ENCODE assay signal across 8 cellular contexts in genomic region chr11:66258473-66258893, GRCh38. TPM values are rescaled to one million over a fixed set of nuclear protein-coding genes. Genes with fewer than 3 reads are reported as not detected.
DNase-seq lines count a peak whose midpoint lies in the region; FAIRE-seq and TF ChIP-seq lines count a peak whose summit lies in the region.

No MANE protein-coding gene starts in this region.

- no peak for TF ChIP-seq POLR2A in endothelial cell of umbilical vein (IDR thresholded peaks at IDR 0.05; ENCODE audit: low read depth, low read length)

- no peaks in the 10 kb centered on the region for H3K27me3 ChIP-seq in CD8-positive, alpha-beta memory T cell (ENCODE audit: insufficient read depth, low read length, poor library complexity, severe bottlenecking)
- H3K27me3 ChIP-seq in NT2/D1 (ENCODE audit: insufficient read depth, insufficient read length) (peaks cover 10% of the 10 kb centered on the region), endothelial cell of umbilical vein (ENCODE audit: control insufficient read depth in 2 of 2, insufficient read depth in 2 of 2, low read length in 2 of 2) (peaks cover 0 to 4% of the 10 kb centered on the region in 2 experiments), neuronal stem cell (ENCODE audit: control insufficient read depth in 3 of 3, insufficient read depth in 3 of 3, low read depth in 1 of 3, low read length in 3 of 3) (peaks cover 0 to 2% (median 0%) of the 10 kb centered on the region in 3 experiments)

- intact Hi-C loops in endothelial cell of umbilical vein (cut with micrococcal nuclease) = loop anchor here (1.0 kb wide), 2 partner anchors 10 to 36 kb away; partner anchors contain the start of gene RAB1B

- H3K9ac ChIP-seq in NT2/D1 (ENCODE audit: insufficient read length, low read depth) = peak overlapping the region; percentile 97
- peak overlapping the region; percentile 66 for H3K9ac ChIP-seq in endothelial cell of umbilical vein (replicated peaks; ENCODE audit: extremely low read depth, insufficient read depth, low read length)
- H3K9ac ChIP-seq in neuronal stem cell (ENCODE audit: low read depth, low read length, poor library complexity) = peak overlapping the region; percentile 98

- H3K9me1 ChIP-seq in endothelial cell of umbilical vein (replicated peaks; ENCODE audit: control insufficient read depth, extremely low read depth, insufficient read depth, low read length) = no peaks in the 10 kb centered on the region

- CTCF ChIA-PET in CD8-positive, alpha-beta memory T cell (lab: Charles Lee) = interaction anchor here (0.7 to 1.6 kb wide), 8 partner anchors 24 to 191 kb away, joined by 3 to 5 read pairs (median 3); no protein-coding TSS in a partner anchor
- CTCF ChIA-PET in endothelial cell of umbilical vein (lab: Charles Lee) = interaction anchor here (0.7 to 1.0 kb wide), 5 partner anchors 12 to 190 kb away, joined by 3 to 4 read pairs (median 4); partner anchors contain the start of gene YIF1A

- peak overlapping the region; percentile 94 for H3K4me3 ChIP-seq in CD8-positive, alpha-beta memory T cell (ENCODE audit: low read length)
- peak overlapping the region; percentile 98 for H3K4me3 ChIP-seq in NT2/D1 (ENCODE audit: insufficient read length, low read depth)
- H3K4me3 ChIP-seq in endothelial cell of umbilical vein (replicated peaks in 1 of 3; ENCODE audit: insufficient read depth in 1 of 3, low read depth in 1 of 3, low read length in 3 of 3) = peak overlapping the region; percentile 4 to 99 (median 46)
- H3K4me3 ChIP-seq in neuronal stem cell (ENCODE audit: low read length in 2 of 2) = peak overlapping the region; percentile 72 to 97

- peak overlapping the region; percentile 98 for H3K27ac ChIP-seq in CD8-positive, alpha-beta memory T cell (ENCODE audit: low read depth, low read length)
- H3K27ac ChIP-seq in endothelial cell of umbilical vein (ENCODE audit: insufficient read depth, low read depth, low read length) (no peak overlapping the region), neuronal stem cell (replicated peaks; ENCODE audit: low read length) (peak overlapping the region; percentile 40)

- no peak overlapping the region for H4K91ac ChIP-seq in neuronal stem cell (ENCODE audit: low read depth, low read length, poor library complexity)

- H3K14ac ChIP-seq in neuronal stem cell (ENCODE audit: low read length) = no peak overlapping the region

- no peak overlapping the region for H2BK15ac ChIP-seq in neuronal stem cell (ENCODE audit: low read length)

- peaks cover 18% of the 10 kb centered on the region for H3K4me1 ChIP-seq in CD8-positive, alpha-beta memory T cell (ENCODE audit: insufficient read depth, low read length)
- peaks cover 9% of the 10 kb centered on the region for H3K4me1 ChIP-seq in NT2/D1 (ENCODE audit: insufficient read depth, insufficient read length)
- H3K4me1 ChIP-seq in endothelial cell of umbilical vein (ENCODE audit: control insufficient read depth, extremely low read depth, insufficient read depth, low read length) = peaks cover 13% of the 10 kb centered on the region
- H3K4me1 ChIP-seq in neuronal stem cell (ENCODE audit: control insufficient read depth in 2 of 2, insufficient read depth in 1 of 2, low read depth in 1 of 2, low read length in 2 of 2) = peaks cover 8 to 11% of the 10 kb centered on the region in 2 donors

- no TSS peak for BruUV-seq in endothelial cell of umbilical vein (replicated peaks; lab: Mats Ljungman, UMichigan)

- H3K4me1 Mint-ChIP-seq in CD8-positive, alpha-beta memory T cell = peaks cover 22 to 32% (median 24%) of the 10 kb centered on the region in 3 donors

- peaks cover 7% of the 10 kb centered on the region for H3K36me3 ChIP-seq in CD8-positive, alpha-beta memory T cell (ENCODE audit: insufficient read depth, low read length)
- H3K36me3 ChIP-seq in NT2/D1 (ENCODE audit: insufficient read depth, insufficient read length, low read length) (peaks cover 50% of the 10 kb centered on the region), endothelial cell of umbilical vein (ENCODE audit: control insufficient read depth in 2 of 2, extremely low read depth in 1 of 2, insufficient read depth in 2 of 2, low read length in 2 of 2) (peaks cover 0 to 31% of the 10 kb centered on the region in 2 experiments), neuronal stem cell (replicated peaks in 1 of 2; ENCODE audit: control insufficient read depth in 2 of 2, insufficient read depth in 2 of 2, low read length in 2 of 2) (peaks cover 38 to 46% of the 10 kb centered on the region in 2 donors)

- H3K23ac ChIP-seq in neuronal stem cell (ENCODE audit: low read depth, low read length, poor library complexity) = peak overlapping the region; percentile 96

- no peak overlapping the region for H3K4ac ChIP-seq in neuronal stem cell (ENCODE audit: low read length)

- peaks cover 0 to 43% (median 8%) of the 10 kb centered on the region in 3 donors for H3K36me3 Mint-ChIP-seq in CD8-positive, alpha-beta memory T cell

- DNase-seq in CD8-positive, alpha-beta memory T cell = no peak
- DNase-seq in NT2/D1 (ENCODE audit: low read depth, low spot score) = no peak
- DNase-seq in endothelial cell of umbilical vein (ENCODE audit: low read depth, low spot score) = no peak
- DNase-seq in neuronal stem cell (ENCODE audit: low spot score) = no peak
- DNase-seq in GM19239 (ENCODE audit: insufficient read length, low spot score) = no peak
- no peak for DNase-seq in amniotic stem cell (lab: John Stamatoyannopoulos, UW)
- DNase-seq in GF-D8 (lab: John Stamatoyannopoulos, UW) = no peak
- no peak for DNase-seq in mucosa of gallbladder (ENCODE audit: low spot score)

- H3K4me2 ChIP-seq in endothelial cell of umbilical vein (ENCODE audit: insufficient read depth, low read length) (peak overlapping the region; percentile 62), neuronal stem cell (ENCODE audit: insufficient read depth, low read length, poor library complexity, severe bottlenecking) (peak overlapping the region; percentile 96)

- H3K9me3 ChIP-seq in CD8-positive, alpha-beta memory T cell (ENCODE audit: low read length) = no peaks in the 10 kb centered on the region
- H3K9me3 ChIP-seq in NT2/D1 (ENCODE audit: insufficient read depth, low read length) = no peaks in the 10 kb centered on the region
- no peaks in the 10 kb centered on the region for H3K9me3 ChIP-seq in endothelial cell of umbilical vein (replicated peaks; ENCODE audit: control insufficient read depth, insufficient read depth, low read length)
- peaks cover 0 to 2% of the 10 kb centered on the region in 2 donors for H3K9me3 ChIP-seq in neuronal stem cell (replicated peaks in 1 of 2; ENCODE audit: control insufficient read depth in 2 of 2, insufficient read depth in 1 of 2, low read depth in 1 of 2, low read length in 2 of 2)

- H4K20me1 ChIP-seq in endothelial cell of umbilical vein (replicated peaks; ENCODE audit: control insufficient read depth, extremely low read depth, insufficient read depth, low read length) = no peaks in the 10 kb centered on the region

- POLR2A ChIA-PET in CD8-positive, alpha-beta memory T cell (lab: Charles Lee) = interaction anchor here (0.9 to 2.2 kb wide), 2 partner anchors 24 to 31 kb away, joined by 4 to 5 read pairs; partner anchors contain the start of gene YIF1A
- POLR2A ChIA-PET in endothelial cell of umbilical vein (lab: Charles Lee) = interaction anchor here (1.0 kb wide), 1 partner anchor 9 kb away, joined by 5 read pairs; the partner anchor contains the start of gene RAB1B

- peaks cover 0 to 4% of the 10 kb centered on the region in 2 donors for H3K27me3 Mint-ChIP-seq in CD8-positive, alpha-beta memory T cell

- no peak overlapping the region for H4K8ac ChIP-seq in neuronal stem cell (ENCODE audit: low read depth, low read length)

- peak overlapping the region; percentile 26 for H2AFZ ChIP-seq in endothelial cell of umbilical vein (ENCODE audit: low read depth, low read length)
- peak overlapping the region; percentile 95 for H2AFZ ChIP-seq in neuronal stem cell (ENCODE audit: low read length)

- dilution Hi-C loops in endothelial cell of umbilical vein (cut with MboI; ENCODE audit: extremely low pct_ligation_motif_present, low sequenced_read_pairs) = no loop called here

- WGBS in neuronal stem cell (ENCODE audit: extremely low coverage in 2 of 2, insufficient read length in 2 of 2, insufficient replicate concordance in 1 of 2), 2 donors = no CpG with 5 or more reads among the region's 28 CpGs

- no peaks in the 10 kb centered on the region for H3K9me3 Mint-ChIP-seq in CD8-positive, alpha-beta memory T cell

- H3K79me2 ChIP-seq in endothelial cell of umbilical vein (ENCODE audit: control insufficient read depth, insufficient read depth, low read length) = peaks cover 4% of the 10 kb centered on the region

- peak overlapping the region; percentile 93 for H2BK5ac ChIP-seq in neuronal stem cell (ENCODE audit: low read length)

- no peak overlapping the region for H2BK12ac ChIP-seq in neuronal stem cell (ENCODE audit: low read length)

- FAIRE-seq in endothelial cell of umbilical vein (lab: Jason Lieb, UNC) (no peak), GM19239 (lab: Jason Lieb, UNC) (no peak)

- TF ChIP-seq CTCF in endothelial cell of umbilical vein (IDR thresholded peaks at IDR 0.05; ENCODE audit: extremely low read depth in 1 of 2, insufficient read depth in 1 of 2, low read depth in 1 of 2, low read length in 2 of 2) = peak in 1 of 2 donors; percentile 12

- H2BK120ac ChIP-seq in neuronal stem cell (ENCODE audit: low read depth, low read length) = no peak overlapping the region

- peak overlapping the region; percentile 91 to 96 (median 94) for H3K4me3 Mint-ChIP-seq in CD8-positive, alpha-beta memory T cell

- peaks cover 14% of the 10 kb centered on the region for H3K79me1 ChIP-seq in neuronal stem cell (ENCODE audit: low read depth, low read length)

- peak overlapping the region; percentile 71 to 99 (median 88) for H3K27ac Mint-ChIP-seq in CD8-positive, alpha-beta memory T cell

- peak overlapping the region; percentile 99 for H2AK5ac ChIP-seq in neuronal stem cell (ENCODE audit: low read depth, low read length)

- peak overlapping the region; percentile 94 for H3K18ac ChIP-seq in neuronal stem cell (ENCODE audit: low read length)

RNA-seq across cellular contexts. Expression of gene KLC2, which starts 1.0 kb away (rescaled TPM):
- 10 to 100 TPM; 61.6 to 65.9 TPM for total RNA-seq in CD8-positive, alpha-beta memory T cell
- polyA plus RNA-seq in CD8-positive, alpha-beta memory T cell = 11.9 TPM
- total RNA-seq in endothelial cell of umbilical vein (39.2 and 40.5 TPM in 2 replicates), mucosa of gallbladder (60.8 TPM)
- polyA plus RNA-seq in endothelial cell of umbilical vein = 20.7 and 24.0 TPM in 2 replicates
- polyA plus RNA-seq in endothelial cell of umbilical vein (2011; cell fraction: cytosol; rRNA removed) = 15.7 and 18.9 TPM in 2 replicates
- polyA plus RNA-seq in endothelial cell of umbilical vein (2011; cell fraction: nucleus; rRNA removed) = 50.7 and 54.4 TPM in 2 replicates
- polyA plus RNA-seq in endothelial cell of umbilical vein (2012) = 26.9 and 32.7 TPM in 2 replicates
- polyA minus RNA-seq in endothelial cell of umbilical vein = 20.0 and 25.8 TPM in 2 replicates
- 26.3 TPM for polyA minus RNA-seq in endothelial cell of umbilical vein (2011; cell fraction: cytosol; rRNA and poly(A)+ RNA removed)
- polyA minus RNA-seq in endothelial cell of umbilical vein (2011; cell fraction: nucleus; rRNA and poly(A)+ RNA removed) = 15.4 and 17.8 TPM in 2 replicates
- 47.2 TPM for polyA plus RNA-seq in neuronal stem cell (2013, experiment 1 of 2)
- polyA plus RNA-seq in neuronal stem cell (2013, experiment 2 of 2) = 45.3 TPM

RNA-seq across cellular contexts. Expression of gene RAB1B, which starts 10.0 kb away (rescaled TPM):
- 100 to 1,000 TPM; 119 to 125 TPM for total RNA-seq in CD8-positive, alpha-beta memory T cell
- 18.6 TPM for polyA plus RNA-seq in CD8-positive, alpha-beta memory T cell
- total RNA-seq in endothelial cell of umbilical vein (171 and 177 TPM in 2 replicates), mucosa of gallbladder (187 TPM)
- polyA plus RNA-seq in endothelial cell of umbilical vein = 383 and 465 TPM in 2 replicates
- polyA plus RNA-seq in endothelial cell of umbilical vein (2011; cell fraction: cytosol; rRNA removed) = 271 and 287 TPM in 2 replicates
- polyA plus RNA-seq in endothelial cell of umbilical vein (2011; cell fraction: nucleus; rRNA removed) = 117 and 129 TPM in 2 replicates
- polyA plus RNA-seq in endothelial cell of umbilical vein (2012) = 185 and 190 TPM in 2 replicates
- 213 and 227 TPM in 2 replicates for polyA minus RNA-seq in endothelial cell of umbilical vein
- 118 TPM for polyA minus RNA-seq in endothelial cell of umbilical vein (2011; cell fraction: cytosol; rRNA and poly(A)+ RNA removed)
- 31.0 and 34.3 TPM in 2 replicates for polyA minus RNA-seq in endothelial cell of umbilical vein (2011; cell fraction: nucleus; rRNA and poly(A)+ RNA removed)
- 109 TPM for polyA plus RNA-seq in neuronal stem cell (2013, experiment 1 of 2)
- polyA plus RNA-seq in neuronal stem cell (2013, experiment 2 of 2) = 106 TPM

RNA-seq across cellular contexts. Expression of gene CNIH2, which starts 19.5 kb away (rescaled TPM):
- total RNA-seq in CD8-positive, alpha-beta memory T cell = 1 to 10 TPM; 2.7 to 2.8 TPM
- polyA plus RNA-seq in CD8-positive, alpha-beta memory T cell = not detected
- total RNA-seq in endothelial cell of umbilical vein (0.78 and 1.2 TPM in 2 replicates), mucosa of gallbladder (1.1 TPM)
- 0.46 and 0.91 TPM in 2 replicates for polyA plus RNA-seq in endothelial cell of umbilical vein
- polyA plus RNA-seq in endothelial cell of umbilical vein (2011; cell fraction: cytosol; rRNA removed) = 0.30 and 0.56 TPM in 2 replicates
- 1.9 and 2.1 TPM in 2 replicates for polyA plus RNA-seq in endothelial cell of umbilical vein (2011; cell fraction: nucleus; rRNA removed)
- 0.55 and 0.74 TPM in 2 replicates for polyA plus RNA-seq in endothelial cell of umbilical vein (2012)
- 0.75 TPM in 1 of 2 replicates, not detected in the other for polyA minus RNA-seq in endothelial cell of umbilical vein
- not detected for polyA minus RNA-seq in endothelial cell of umbilical vein (2011; cell fraction: cytosol; rRNA and poly(A)+ RNA removed)
- 0.38 and 0.82 TPM in 2 replicates for polyA minus RNA-seq in endothelial cell of umbilical vein (2011; cell fraction: nucleus; rRNA and poly(A)+ RNA removed)
- polyA plus RNA-seq in neuronal stem cell (2013, experiment 1 of 2) = 24.3 TPM
- polyA plus RNA-seq in neuronal stem cell (2013, experiment 2 of 2) = 24.3 TPM

RNA-seq across cellular contexts. Expression of gene YIF1A, which starts 30.5 kb away (rescaled TPM):
- 10 to 100 TPM; 96.5 to 97.3 TPM for total RNA-seq in CD8-positive, alpha-beta memory T cell
- 61.7 TPM for polyA plus RNA-seq in CD8-positive, alpha-beta memory T cell
- total RNA-seq in endothelial cell of umbilical vein (104 and 123 TPM in 2 replicates), mucosa of gallbladder (103 TPM)
- polyA plus RNA-seq in endothelial cell of umbilical vein = 271 and 383 TPM in 2 replicates
- polyA plus RNA-seq in endothelial cell of umbilical vein (2011; cell fraction: cytosol; rRNA removed) = 178 and 186 TPM in 2 replicates
- 117 and 128 TPM in 2 replicates for polyA plus RNA-seq in endothelial cell of umbilical vein (2011; cell fraction: nucleus; rRNA removed)
- polyA plus RNA-seq in endothelial cell of umbilical vein (2012) = 110 and 156 TPM in 2 replicates
- polyA minus RNA-seq in endothelial cell of umbilical vein = 163 and 172 TPM in 2 replicates
- polyA minus RNA-seq in endothelial cell of umbilical vein (2011; cell fraction: cytosol; rRNA and poly(A)+ RNA removed) = 190 TPM
- polyA minus RNA-seq in endothelial cell of umbilical vein (2011; cell fraction: nucleus; rRNA and poly(A)+ RNA removed) = 26.3 and 28.1 TPM in 2 replicates
- polyA plus RNA-seq in neuronal stem cell (2013, experiment 1 of 2) = 75.4 TPM
- polyA plus RNA-seq in neuronal stem cell (2013, experiment 2 of 2) = 75.5 TPM

RNA-seq across cellular contexts. Expression of gene TMEM151A, which starts 33.2 kb away (rescaled TPM):
- not detected for total RNA-seq in CD8-positive, alpha-beta memory T cell
- polyA plus RNA-seq in CD8-positive, alpha-beta memory T cell = not detected
- total RNA-seq in endothelial cell of umbilical vein (not detected in 2 replicates), mucosa of gallbladder (61.6 TPM)
- 0.03 TPM in 1 of 2 replicates, not detected in the other for polyA plus RNA-seq in endothelial cell of umbilical vein
- not detected in 2 replicates for polyA plus RNA-seq in endothelial cell of umbilical vein (2011; cell fraction: cytosol; rRNA removed)
- polyA plus RNA-seq in endothelial cell of umbilical vein (2011; cell fraction: nucleus; rRNA removed) = not detected in 2 replicates
- 0.10 TPM in 1 of 2 replicates, not detected in the other for polyA plus RNA-seq in endothelial cell of umbilical vein (2012)
- polyA minus RNA-seq in endothelial cell of umbilical vein = not detected in 2 replicates
- not detected for polyA minus RNA-seq in endothelial cell of umbilical vein (2011; cell fraction: cytosol; rRNA and poly(A)+ RNA removed)
- polyA minus RNA-seq in endothelial cell of umbilical vein (2011; cell fraction: nucleus; rRNA and poly(A)+ RNA removed) = not detected in 2 replicates
- polyA plus RNA-seq in neuronal stem cell (2013, experiment 1 of 2) = 0.15 TPM
- 0.17 TPM for polyA plus RNA-seq in neuronal stem cell (2013, experiment 2 of 2)

Comparison
In these comparisons a context has a peak if more than half of its experiments do, and no peak if none do; other contexts are left out.
1. H3K4me3 ChIP-seq: peak in every context shown above with its lines; median percentile 98 in NT2/D1; 94 in CD8-positive, alpha-beta memory T cell; 84 in neuronal stem cell; 46 in endothelial cell of umbilical vein.